8 cellular contexts compared by ENCODE assay signal in the genomic region with DNA sequence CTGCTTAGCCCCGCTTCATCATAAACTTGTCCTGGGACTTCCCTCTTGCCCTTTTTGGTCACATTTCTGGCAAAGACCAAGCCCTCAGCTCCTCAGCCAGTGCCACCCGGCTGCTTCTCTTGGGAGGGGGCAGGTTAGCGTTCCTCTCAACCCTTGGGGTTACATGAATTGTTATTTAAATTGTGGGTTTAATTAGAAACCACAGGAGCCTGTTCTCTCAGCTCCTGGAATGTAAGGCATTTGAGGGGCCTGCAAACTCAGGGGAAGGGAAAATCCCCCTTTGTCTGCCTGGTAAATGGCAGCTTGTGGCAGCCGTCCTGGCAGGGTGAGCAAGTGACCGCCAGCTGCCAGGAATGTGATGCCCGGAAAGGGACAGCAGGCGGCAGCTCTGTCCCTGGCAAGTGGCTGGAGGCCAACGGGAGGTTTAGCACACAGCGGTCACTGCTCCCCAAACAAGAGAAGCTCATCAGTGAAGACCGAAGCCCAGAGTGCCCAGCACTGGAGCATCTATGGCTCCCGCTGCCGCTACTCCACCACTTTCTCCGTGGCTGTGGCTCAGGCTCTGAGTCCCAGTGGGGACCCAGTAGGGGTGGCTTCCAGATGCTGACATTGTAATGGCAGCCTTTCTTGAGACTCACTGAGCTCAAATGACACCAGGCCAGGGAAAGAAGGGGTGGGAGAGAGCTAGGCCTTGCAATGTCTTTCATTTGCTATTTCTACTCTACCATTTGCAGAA. TPM values are rescaled to one million over a fixed set of nuclear protein-coding genes. Genes with fewer than 3 reads are reported as not detected.
DNase-seq lines count a peak whose midpoint lies in the region; ATAC-seq and TF ChIP-seq lines count a peak whose summit lies in the region.

No MANE protein-coding gene starts in this region.

- H3K36me3 ChIP-seq in ascending aorta (peaks cover 0 to 8% of the 10 kb centered on the region in 2 donors), psoas muscle (ENCODE audit: insufficient read depth in 1 of 2, low read depth in 1 of 2) (peaks cover 0 to 9% of the 10 kb centered on the region in 2 donors)

- intact Hi-C loops in ascending aorta (cut with DNase I): loop anchor here (1.0 to 5.0 kb wide), 4 partner anchors 51 to 113 kb away; partner anchors contain the start of gene SLC25A51
- intact Hi-C loops in right cardiac atrium (cut with DNase I): loop anchor here in 2 of 4 donors (5.0 to 10.0 kb wide), 2 partner anchors 47 to 50 kb away; partner anchors contain the start of gene SHB (in 2 of the 2)
- intact Hi-C loops in psoas muscle (cut with DNase I): loop anchor here (5.0 to 10.0 kb wide), 6 partner anchors 35 to 147 kb away; partner anchors contain the start of gene SHB (in 1 of the 2)

- peak; percentile 77 for DNase-seq in G401 (ENCODE audit: low spot score)
- DNase-seq in ascending aorta (ENCODE audit: low spot score in 2 of 2): peak in 1 of 2 donors; percentile 83
- DNase-seq in right cardiac atrium: peak; percentile 48 to 86 (median 83)
- DNase-seq in psoas muscle: peak; percentile 73 to 85
- no peak for DNase-seq in stimulated activated CD4-positive, alpha-beta T cell treated with anti-CD3 and anti-CD28 coated beads, Interleukin-15, amount 100 ng/mL, for 24 hours
- DNase-seq in activated naive CD4-positive, alpha-beta T cell (lab: John Stamatoyannopoulos, UW): no peak
- DNase-seq in NCI-H2081 (lab: John Stamatoyannopoulos, UW): no peak
- no peak for DNase-seq in NCI-H1048 (lab: John Stamatoyannopoulos, UW)

- H3K4me3 ChIP-seq in ascending aorta: peak overlapping the region in 1 of 2 donors; percentile 41
- H3K4me3 ChIP-seq in right cardiac atrium (ENCODE audit: low read length): no peak overlapping the region
- peak overlapping the region; percentile 8 for H3K4me3 ChIP-seq in psoas muscle

- H3K27me3 ChIP-seq in ascending aorta: no peaks in the 10 kb centered on the region
- no peaks in the 10 kb centered on the region for H3K27me3 ChIP-seq in right cardiac atrium (ENCODE audit: control insufficient read depth, insufficient read depth)
- no peaks in the 10 kb centered on the region for H3K27me3 ChIP-seq in psoas muscle (ENCODE audit: insufficient read depth in 3 of 3, low read length in 2 of 3)

- H3K27ac ChIP-seq in ascending aorta (peak overlapping the region; percentile 58), right cardiac atrium (ENCODE audit: low read length) (peak overlapping the region; percentile 43), psoas muscle (peak overlapping the region; percentile 74)

- WGBS in right cardiac atrium: 62% methylated on average over 13 of the region's 13 CpGs
- WGBS in psoas muscle, 3 donors: 22 to 49% (median 29%) methylated on average over 13 of the region's 13 CpGs

- H3K4me1 ChIP-seq in ascending aorta: peaks cover 29 to 42% of the 10 kb centered on the region in 2 donors
- peaks cover 24% of the 10 kb centered on the region for H3K4me1 ChIP-seq in right cardiac atrium (ENCODE audit: control insufficient read depth, insufficient read depth, low read length)
- H3K4me1 ChIP-seq in psoas muscle: peaks cover 46% of the 10 kb centered on the region

- TF ChIP-seq CTCF in ascending aorta (IDR thresholded peaks at IDR 0.05) (peak; percentile 50 to 55 (median 52)), psoas muscle (IDR thresholded peaks at IDR 0.05) (peak; percentile 58)

- in situ Hi-C loops in G401 (cut with HindIII; ENCODE audit: low sequenced_read_pairs): no loop called here

- H3K9me3 ChIP-seq in ascending aorta (no peaks in the 10 kb centered on the region), right cardiac atrium (ENCODE audit: control insufficient read depth, low read length) (no peaks in the 10 kb centered on the region), psoas muscle (no peaks in the 10 kb centered on the region)

- ATAC-seq in right cardiac atrium (peak; percentile 59 to 80), psoas muscle (peak; percentile 92 to 99 (median 94))

RNA-seq across cellular contexts. Expression of gene SHB, which starts 51.7 kb away (rescaled TPM):
- total RNA-seq in G401 (2014; rRNA removed; shearing (Covaris generic)): 18.4 and 24.9 TPM in 2 replicates
- total RNA-seq in ascending aorta (77.8 TPM), right cardiac atrium (10 to 100 TPM; 25.7 to 38.9 (median 31.0) TPM), psoas muscle (10 to 100 TPM in 2 of 4 donors, 1 to 10 TPM in 2; 4.8 to 26.2 (median 12.4) TPM)
- polyA plus RNA-seq in right cardiac atrium (14.5 TPM), psoas muscle (10 to 100 TPM in 1 of 3 donors, 1 to 10 TPM in 2; 4.0 to 30.7 (median 5.1) TPM)

Comparison
In these comparisons a context has a peak if more than half of its experiments do, and no peak if none do; other contexts are left out.
1. DNase-seq: peak in G401 (single experiment), right cardiac atrium (3 of 3) and psoas muscle (2 of 2); none in stimulated activated CD4-positive, alpha-beta T cell treated with anti-CD3 and anti-CD28 coated beads, Interleukin-15, amount 100 ng/mL, for 24 hours (single experiment), activated naive CD4-positive, alpha-beta T cell (0 of 4), NCI-H2081 (0 of 2) and NCI-H1048 (single experiment).
2. Peak in every context shown above with its lines, with median percentiles within 50 percentile points of each other: H3K27ac ChIP-seq.